8 cellular contexts compared by ENCODE assay signal in genomic region chr13:110116072-110116487, GRCh38.
DNase-seq lines count a peak whose midpoint lies in the region; ATAC-seq and TF ChIP-seq lines count a peak whose summit lies in the region.

No MANE protein-coding gene starts in this region.

- no peaks in the 10 kb centered on the region for H3K9me3 ChIP-seq in BLaER1 treated with 17β-estradiol and CSF1 and Interleukin-3, amounts not matched to agents 10 nM and 100 nM (replicated peaks in 1 of 11)
- no peaks in the 10 kb centered on the region for H3K9me3 ChIP-seq in heart right ventricle

- intact Hi-C loops in heart right ventricle (cut with DNase I), result no loop called here

- WGBS in heart right ventricle, 2 donors, result 30 to 36% methylated on average over 23 of the region's 23 CpGs

- no peaks in the 10 kb centered on the region for H4K20me1 ChIP-seq in BLaER1 treated with 17β-estradiol and CSF1 and Interleukin-3, amounts not matched to agents 10 nM and 100 nM

- H3K4me3 ChIP-seq in BLaER1 treated with 17β-estradiol and CSF1 and Interleukin-3, amounts not matched to agents 10 nM and 100 nM, result no peak overlapping the region
- no peak overlapping the region for H3K4me3 ChIP-seq in heart right ventricle

- DNase-seq in NCI-H460 (ENCODE audit: extremely low read depth, low read depth) (peak; percentile 54), heart right ventricle (peak in 1 of 2 donors; percentile 67), HCEC 1CT (no peak), NCI-H1436 treated with DMSO at 0.1 percent for 48 hours (lab: John Stamatoyannopoulos, UW) (no peak)
- peak; percentile 13 for DNase-seq in activated gamma-delta T cell treated with anti-CD3 and anti-CD28 coated beads, Interleukin-2, amount 50 U/mL, for 16 hours (ENCODE audit: low read depth)
- DNase-seq in stimulated activated CD4-positive, alpha-beta T cell treated with anti-CD3 and anti-CD28 coated beads, Interleukin-12 subunit alpha, Interleukin-12 subunit beta, amount 100 ng/mL, for 4 hours, result peak; percentile 45

- H3K4me1 ChIP-seq in BLaER1 treated with 17β-estradiol and CSF1 and Interleukin-3, amounts not matched to agents 10 nM and 100 nM, result peaks cover 39 to 85% (median 73%) of the 10 kb centered on the region in 10 experiments
- peaks cover 0 to 15% (median 5%) of the 10 kb centered on the region in 9 donors for H3K4me1 ChIP-seq in heart right ventricle

- H3K36me3 ChIP-seq in BLaER1 treated with 17β-estradiol and CSF1 and Interleukin-3, amounts not matched to agents 10 nM and 100 nM, result no peaks in the 10 kb centered on the region
- no peaks in the 10 kb centered on the region for H3K36me3 ChIP-seq in heart right ventricle

- ATAC-seq in GM21381 (IDR thresholded peaks at IDR 0.05; ENCODE audit: unreplicated experiment) (peak; percentile 78), heart right ventricle (peak in 5 of 8 donors; percentile 41 to 72 (median 59))

- peak overlapping the region; percentile 60 to 95 (median 82); a peak in 21 of 22 replicates for H3K4me2 ChIP-seq in BLaER1 treated with 17β-estradiol and CSF1 and Interleukin-3, amounts not matched to agents 10 nM and 100 nM

- TF ChIP-seq CTCF in heart right ventricle (IDR thresholded peaks at IDR 0.05), result peak; percentile 58 to 83 (median 70)

- H3K27me3 ChIP-seq in BLaER1 treated with 17β-estradiol and CSF1 and Interleukin-3, amounts not matched to agents 10 nM and 100 nM, result 0 out of 22 replicates have a peak, but pooled peaks cover 0 to 9% (median 0%) of the 10 kb centered on the region in 11 experiments
- H3K27me3 ChIP-seq in heart right ventricle, result peaks cover 0 to 17% (median 6%) of the 10 kb centered on the region in 7 donors

- no peak overlapping the region for H3K9ac ChIP-seq in BLaER1 treated with 17β-estradiol and CSF1 and Interleukin-3, amounts not matched to agents 10 nM and 100 nM

- no peak overlapping the region for H3K27ac ChIP-seq in BLaER1 treated with 17β-estradiol and CSF1 and Interleukin-3, amounts not matched to agents 10 nM and 100 nM
- no peak overlapping the region for H3K27ac ChIP-seq in heart right ventricle

Comparison
In these comparisons a context has a peak if more than half of its experiments do, and no peak if none do; other contexts are left out.
1. DNase-seq: peak in NCI-H460 (single experiment), activated gamma-delta T cell treated with anti-CD3 and anti-CD28 coated beads, Interleukin-2, amount 50 U/mL, for 16 hours (single experiment) and stimulated activated CD4-positive, alpha-beta T cell treated with anti-CD3 and anti-CD28 coated beads, Interleukin-12 subunit alpha, Interleukin-12 subunit beta, amount 100 ng/mL, for 4 hours (single experiment); none in HCEC 1CT (single experiment) and NCI-H1436 treated with DMSO at 0.1 percent for 48 hours (single experiment).